13 cellular contexts compared by ENCODE assay signal in the genomic region with DNA sequence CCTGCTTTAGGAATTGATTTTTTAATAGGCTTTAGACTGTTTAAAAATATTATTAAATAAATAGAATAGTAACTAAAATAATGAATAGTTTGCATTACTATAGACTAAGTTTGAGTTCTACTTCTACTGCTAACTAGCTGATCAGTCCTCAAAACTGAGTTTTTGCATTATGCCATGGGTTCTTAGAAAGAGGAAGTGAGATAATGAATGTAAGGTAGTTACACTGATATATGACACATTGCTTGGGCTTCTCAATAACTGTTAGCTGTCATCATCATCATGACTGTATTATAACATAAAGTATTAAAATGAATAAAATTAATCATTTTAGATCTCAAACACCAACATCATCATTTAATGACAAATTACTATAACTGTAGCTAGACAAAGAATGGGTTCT.
"Had no signal": no experiment of that assay in that cellular context is flagged by ENCODE, and none has a peak within 500 bp of the region (broad histone marks: within the 10 kb centered on the region; RNA-seq: fewer than 3 reads in every experiment).

No MANE protein-coding gene starts in this region.

- DNase-seq: activated CD4-positive, alpha-beta T cell treated with anti-CD3 and anti-CD28 coated beads for 4 hours; activated CD8-positive, alpha-beta memory T cell treated with anti-CD3 and anti-CD28 coated beads, Interleukin-2, amount 50 U/mL, for 4 hours; activated CD8-positive, alpha-beta T cell treated with anti-CD3 and anti-CD28 coated beads for 36 hours; activated naive CD8-positive, alpha-beta T cell treated with anti-CD3 and anti-CD28 coated beads for 36 hours; activated T-cell treated with anti-CD3 and anti-CD28 coated beads, Interleukin-2, amount 50 U/mL, for 48 hours; central memory CD4-positive, alpha-beta T cell; colonic mucosa; hippocampal formation; stimulated activated naive CD8-positive, alpha-beta T cell treated with anti-CD3 and anti-CD28 coated beads, Interleukin-15, amount 100 ng/mL, for 72 hours; T-helper 9 cell had no signal

- H3K4me3 ChIP-seq: colonic mucosa, esophagus muscularis mucosa had no signal

- H3K27me3 ChIP-seq: colonic mucosa, esophagus muscularis mucosa had no signal

- H3K9me3 ChIP-seq: colonic mucosa, esophagus muscularis mucosa had no signal

- H3K4me1 ChIP-seq: colonic mucosa, esophagus muscularis mucosa had no signal

- ATAC-seq: activated CD8-positive, alpha-beta T cell treated with anti-CD3 and anti-CD28 coated beads for 36 hours; sciatic nerve; stimulated activated naive CD8-positive, alpha-beta T cell treated with anti-CD3 and anti-CD28 coated beads, Interleukin-15, amount 100 ng/mL, for 72 hours; WTC11 had no signal

- H3K27ac ChIP-seq: colonic mucosa, esophagus muscularis mucosa had no signal

- H3K36me3 ChIP-seq: colonic mucosa, esophagus muscularis mucosa had no signal
